Comparison of ENCODE assay signal across 1 cellular context in the genomic region with DNA sequence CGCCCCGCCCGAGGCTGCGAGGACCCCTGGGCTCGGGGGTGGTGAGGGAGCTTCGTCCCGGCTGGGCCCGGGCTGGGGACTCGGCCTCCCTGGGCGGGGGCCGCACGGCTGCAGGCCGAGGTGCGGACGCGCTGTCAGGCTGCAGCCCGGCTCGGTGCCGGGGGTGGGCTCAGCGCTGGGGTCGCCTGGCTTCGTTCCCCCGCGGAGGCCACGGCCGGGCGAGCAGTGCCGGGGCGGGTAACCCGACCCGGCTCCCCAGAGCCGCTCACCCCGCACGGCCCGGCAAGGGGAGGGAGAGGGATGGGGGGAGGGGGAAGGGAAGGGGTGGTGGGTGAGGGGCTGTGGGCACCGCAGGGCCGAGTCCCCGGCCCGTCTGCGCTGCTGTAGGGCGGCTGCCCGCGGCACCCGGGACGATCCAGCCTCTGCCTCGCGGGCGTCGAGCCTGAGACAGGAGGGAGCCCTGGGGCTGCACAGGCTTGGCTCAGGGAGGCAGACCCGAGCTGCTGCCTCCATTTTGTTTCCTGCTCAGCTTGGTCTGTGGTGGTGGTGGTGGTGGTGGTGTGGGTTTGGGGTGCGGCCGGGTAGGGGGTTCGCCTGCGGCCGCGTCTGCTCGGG.
A peak's percentile ranks its signal among the peaks of the same experiment; 100 is the strongest.
TF ChIP-seq lines count a peak whose summit lies in the region.

No MANE protein-coding gene starts in this region.

TF ChIP-seq in GM12878, 131 proteins besides CTCF, POLR2A, EP300 and RAD21:
- no peak for TF ChIP-seq POLR2AphosphoS5 (IDR thresholded peaks at IDR 0.05; ENCODE audit: low read length)
- no peak for TF ChIP-seq CHD4 (IDR thresholded peaks at IDR 0.05)
- no peak for TF ChIP-seq ZNF274 (IDR thresholded peaks at IDR 0.05; ENCODE audit: insufficient read depth, insufficient read length)
- peak; percentile 81; the same call in 1 of the 2 replicates for TF ChIP-seq YY1 (IDR thresholded peaks at IDR 0.05; ENCODE audit: low read depth, low read length)
